In the genomic region with DNA sequence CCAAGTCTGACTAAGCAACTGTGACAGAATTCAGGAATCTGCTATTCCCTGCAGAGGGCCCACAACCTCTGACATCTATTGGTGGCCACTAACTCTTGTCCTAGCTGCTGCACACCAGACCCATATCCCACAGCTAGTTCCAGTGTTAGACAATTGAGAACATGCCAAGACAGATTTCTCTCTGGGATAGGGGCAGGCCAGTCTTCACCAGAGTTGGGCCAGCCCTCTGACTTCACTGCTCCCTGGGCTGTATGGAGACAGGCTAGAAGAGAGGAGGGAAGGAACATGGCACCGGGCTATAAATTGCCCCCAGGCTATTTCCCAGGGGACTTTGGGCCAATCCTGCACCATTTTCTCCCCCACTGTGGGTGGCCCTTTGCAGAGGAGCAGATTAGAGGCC, we compare ENCODE assay signal across 36 cellular contexts. TPM values are rescaled to one million over a fixed set of nuclear protein-coding genes. Genes with fewer than 3 reads are reported as not detected.
"Had no signal": no experiment of that assay in that cellular context is flagged by ENCODE, and none has a peak within 500 bp of the region (broad histone marks: within the 10 kb centered on the region; RNA-seq: fewer than 3 reads in every experiment).

No MANE protein-coding gene starts in this region.

- DNase-seq: activated B cell treated with CpG ODN at 0.5 μM for 24 hours; activated CD4-positive, alpha-beta memory T cell treated with anti-CD3 and anti-CD28 coated beads for 36 hours; activated CD4-positive, alpha-beta T cell treated with anti-CD3 and anti-CD28 coated beads for 4 hours; activated CD4-positive, alpha-beta T cell treated with anti-CD3 and anti-CD28 coated beads, Interleukin-2, amount 50 U/mL, for 1 hour; activated CD4-positive, alpha-beta T cell treated with anti-CD3 and anti-CD28 coated beads, Interleukin-2, amount 50 U/mL, for 4 hours; activated CD4-positive, CD25-positive, alpha-beta regulatory T cell treated with anti-CD3 and anti-CD28 coated beads, Interleukin-2, amount 50 U/mL, for 72 hours; activated CD8-positive, alpha-beta memory T cell treated with anti-CD3 and anti-CD28 coated beads, Interleukin-2, amount 50 U/mL, for 4 hours; activated CD8-positive, alpha-beta T cell treated with anti-CD3 and anti-CD28 coated beads for 36 hours; activated effector memory CD4-positive, alpha-beta T cell treated with anti-CD3 and anti-CD28 coated beads, Interleukin-2, amount 50 U/mL, for 16 hours; activated gamma-delta T cell treated with Interleukin-2 at 50 U/mL for 16 hours; activated naive CD4-positive, alpha-beta T cell; activated naive CD4-positive, alpha-beta T cell treated with anti-CD3 and anti-CD28 coated beads for 36 hours; activated naive CD4-positive, alpha-beta T cell treated with anti-CD3 and anti-CD28 coated beads, Interleukin-2, amount 50 U/mL, for 16 hours; activated naive CD8-positive, alpha-beta T cell treated with anti-CD3 and anti-CD28 coated beads for 36 hours; activated T-cell treated with anti-CD3 and anti-CD28 coated beads for 4 hours; activated T-cell treated with anti-CD3 and anti-CD28 coated beads, Interleukin-2, amount 50 U/mL, for 1 hour; activated T-cell treated with anti-CD3 and anti-CD28 coated beads, Interleukin-2, amount 50 U/mL, for 4 hours; activated T-cell treated with anti-CD3 and anti-CD28 coated beads, Interleukin-2, amount 50 U/mL, for 72 hours; amygdala; anterior cingulate cortex; central memory CD4-positive, alpha-beta T cell; SW 1271; T-helper 1 cell; T-helper 2 cell; T-helper 9 cell had no signal

- H3K4me3 Mint-ChIP-seq: activated B cell treated with CpG ODN at 0.5 μM for 24 hours; activated CD4-positive, alpha-beta memory T cell treated with anti-CD3 and anti-CD28 coated beads for 36 hours; activated CD4-positive, alpha-beta T cell treated with anti-CD3 and anti-CD28 coated beads, Interleukin-2, amount 10 ng/mL, durations not matched to agents 24 days and 14 days; activated CD8-positive, alpha-beta T cell treated with anti-CD3 and anti-CD28 coated beads for 36 hours; activated naive CD4-positive, alpha-beta T cell treated with anti-CD3 and anti-CD28 coated beads for 36 hours; activated naive CD8-positive, alpha-beta T cell treated with anti-CD3 and anti-CD28 coated beads for 36 hours; activated T-cell treated with anti-CD3 and anti-CD28 coated beads, Interleukin-2, amount 50 U/mL, for 4 hours; activated T-cell treated with anti-CD3 and anti-CD28 coated beads, Interleukin-2, amount 50 U/mL, for 72 hours; activated T-helper 1 cell treated with anti-CD3 and anti-CD28 coated beads, Interleukin-12 subunit alpha, Interleukin-12 subunit beta, Interleukin-2, Interleukin-4 antibody, amounts not matched to agents 30 ng/mL and 10 ng/mL and 1 ng/mL, durations not matched to agents 14 hours and 24 hours and 36 hours; activated T-helper 17 cell treated with anti-CD3 and anti-CD28 coated beads, Interleukin-2, amount 50 U/mL, for 72 hours; brain; T-helper 1 cell treated with Interleukin-12 subunit alpha and Interleukin-12 subunit beta and Interleukin-4 antibody, amounts not matched to agents 30 μg/mL and 1 μg/mL, for 36 hours; T-helper 2 cell treated with Interferon-gamma antibody and Interleukin-4, amounts not matched to agents 5 μg/mL and 100 μg/mL, for 36 hours had no signal

- H3K27me3 ChIP-seq: ascending aorta had no signal

- ATAC-seq: activated CD8-positive, alpha-beta T cell treated with anti-CD3 and anti-CD28 coated beads for 36 hours; activated naive CD4-positive, alpha-beta T cell treated with anti-CD3 and anti-CD28 coated beads, Interleukin-2, amount 50 U/mL, for 72 hours; activated T-cell treated with anti-CD3 and anti-CD28 coated beads, Interleukin-2, amount 50 U/mL, for 4 hours; activated T-cell treated with anti-CD3 and anti-CD28 coated beads, Interleukin-2, amount 50 U/mL, for 72 hours; activated T-helper 17 cell treated with anti-CD3 and anti-CD28 coated beads, Interleukin-2, amount 50 U/mL, for 72 hours had no signal

- H3K9me3 ChIP-seq: ascending aorta had no signal

- H3K9me3 Mint-ChIP-seq: activated B cell treated with CpG ODN at 0.5 μM for 24 hours; activated CD4-positive, alpha-beta memory T cell treated with anti-CD3 and anti-CD28 coated beads for 36 hours; activated CD4-positive, alpha-beta T cell treated with anti-CD3 and anti-CD28 coated beads, Interleukin-2, amount 10 ng/mL, durations not matched to agents 24 days and 14 days; activated CD8-positive, alpha-beta T cell treated with anti-CD3 and anti-CD28 coated beads for 36 hours; activated naive CD4-positive, alpha-beta T cell treated with anti-CD3 and anti-CD28 coated beads for 36 hours; activated naive CD4-positive, alpha-beta T cell treated with anti-CD3 and anti-CD28 coated beads, Interleukin-2, amount 50 U/mL, for 72 hours; activated naive CD8-positive, alpha-beta T cell treated with anti-CD3 and anti-CD28 coated beads for 36 hours; activated T-cell treated with anti-CD3 and anti-CD28 coated beads, Interleukin-2, amount 50 U/mL, for 4 hours; activated T-cell treated with anti-CD3 and anti-CD28 coated beads, Interleukin-2, amount 50 U/mL, for 72 hours; activated T-helper 1 cell treated with anti-CD3 and anti-CD28 coated beads, Interleukin-12 subunit alpha, Interleukin-12 subunit beta, Interleukin-2, Interleukin-4 antibody, amounts not matched to agents 30 ng/mL and 10 ng/mL and 1 ng/mL, durations not matched to agents 14 hours and 24 hours and 36 hours; activated T-helper 17 cell treated with anti-CD3 and anti-CD28 coated beads, Interleukin-2, amount 50 U/mL, for 72 hours; brain; T-helper 2 cell treated with Interferon-gamma antibody and Interleukin-4, amounts not matched to agents 5 μg/mL and 100 μg/mL, for 36 hours had no signal

- H3K27ac ChIP-seq: ascending aorta, VCaP had no signal

- H3K4me1 Mint-ChIP-seq: activated B cell treated with CpG ODN at 0.5 μM for 24 hours; activated CD4-positive, alpha-beta T cell treated with anti-CD3 and anti-CD28 coated beads, Interleukin-2, amount 10 ng/mL, durations not matched to agents 24 days and 14 days; activated naive CD8-positive, alpha-beta T cell treated with anti-CD3 and anti-CD28 coated beads for 36 hours; activated T-helper 17 cell treated with anti-CD3 and anti-CD28 coated beads, Interleukin-2, amount 50 U/mL, for 72 hours; brain had no signal

- FAIRE-seq: TTC549 had no signal

- H3K27ac Mint-ChIP-seq: activated B cell treated with CpG ODN at 0.5 μM for 24 hours; activated CD4-positive, alpha-beta memory T cell treated with anti-CD3 and anti-CD28 coated beads for 36 hours; activated CD4-positive, alpha-beta T cell treated with anti-CD3 and anti-CD28 coated beads, Interleukin-2, amount 10 ng/mL, durations not matched to agents 24 days and 14 days; activated CD8-positive, alpha-beta T cell treated with anti-CD3 and anti-CD28 coated beads for 36 hours; activated naive CD4-positive, alpha-beta T cell treated with anti-CD3 and anti-CD28 coated beads for 36 hours; activated naive CD4-positive, alpha-beta T cell treated with anti-CD3 and anti-CD28 coated beads, Interleukin-2, amount 50 U/mL, for 72 hours; activated naive CD8-positive, alpha-beta T cell treated with anti-CD3 and anti-CD28 coated beads for 36 hours; activated T-cell treated with anti-CD3 and anti-CD28 coated beads, Interleukin-2, amount 50 U/mL, for 72 hours; activated T-helper 1 cell treated with anti-CD3 and anti-CD28 coated beads, Interleukin-12 subunit alpha, Interleukin-12 subunit beta, Interleukin-2, Interleukin-4 antibody, amounts not matched to agents 30 ng/mL and 10 ng/mL and 1 ng/mL, durations not matched to agents 14 hours and 24 hours and 36 hours; activated T-helper 17 cell treated with anti-CD3 and anti-CD28 coated beads, Interleukin-2, amount 50 U/mL, for 72 hours; brain; T-helper 1 cell treated with Interleukin-12 subunit alpha and Interleukin-12 subunit beta and Interleukin-4 antibody, amounts not matched to agents 30 μg/mL and 1 μg/mL, for 36 hours; T-helper 2 cell treated with Interferon-gamma antibody and Interleukin-4, amounts not matched to agents 5 μg/mL and 100 μg/mL, for 36 hours had no signal

- H3K4me3 ChIP-seq: ascending aorta had no signal

- H3K27me3 Mint-ChIP-seq: activated B cell treated with CpG ODN at 0.5 μM for 24 hours; activated CD4-positive, alpha-beta memory T cell treated with anti-CD3 and anti-CD28 coated beads for 36 hours; activated CD4-positive, alpha-beta T cell treated with anti-CD3 and anti-CD28 coated beads, Interleukin-2, amount 10 ng/mL, durations not matched to agents 24 days and 14 days; activated CD8-positive, alpha-beta T cell treated with anti-CD3 and anti-CD28 coated beads for 36 hours; activated naive CD8-positive, alpha-beta T cell treated with anti-CD3 and anti-CD28 coated beads for 36 hours; activated T-helper 17 cell treated with anti-CD3 and anti-CD28 coated beads, Interleukin-2, amount 50 U/mL, for 72 hours; brain had no signal

RNA-seq across cellular contexts. Expression of a gene that starts 32.7 kb away (rescaled TPM):
- total RNA-seq: activated B cell treated with CpG ODN at 0.5 μM for 24 hours; activated CD4-positive, alpha-beta memory T cell treated with anti-CD3 and anti-CD28 coated beads for 36 hours; activated CD4-positive, alpha-beta T cell treated with anti-CD3 and anti-CD28 coated beads, Interleukin-2, amount 10 ng/mL, durations not matched to agents 24 days and 14 days; activated CD8-positive, alpha-beta memory T cell treated with anti-CD3 and anti-CD28 coated beads for 36 hours; activated CD8-positive, alpha-beta T cell treated with anti-CD3 and anti-CD28 coated beads for 36 hours; activated naive CD4-positive, alpha-beta T cell treated with anti-CD3 and anti-CD28 coated beads for 36 hours; activated naive CD8-positive, alpha-beta T cell treated with anti-CD3 and anti-CD28 coated beads for 36 hours; activated T-cell treated with anti-CD3 and anti-CD28 coated beads, Interleukin-2, amount 50 U/mL, for 72 hours; activated T-helper 1 cell treated with anti-CD3 and anti-CD28 coated beads, Interleukin-12 subunit alpha, Interleukin-12 subunit beta, Interleukin-2, Interleukin-4 antibody, amounts not matched to agents 30 ng/mL and 10 ng/mL and 1 ng/mL, durations not matched to agents 14 hours and 24 hours and 36 hours had no signal
